Comparison of ENCODE assay signal across 25 cellular contexts in the genomic region with DNA sequence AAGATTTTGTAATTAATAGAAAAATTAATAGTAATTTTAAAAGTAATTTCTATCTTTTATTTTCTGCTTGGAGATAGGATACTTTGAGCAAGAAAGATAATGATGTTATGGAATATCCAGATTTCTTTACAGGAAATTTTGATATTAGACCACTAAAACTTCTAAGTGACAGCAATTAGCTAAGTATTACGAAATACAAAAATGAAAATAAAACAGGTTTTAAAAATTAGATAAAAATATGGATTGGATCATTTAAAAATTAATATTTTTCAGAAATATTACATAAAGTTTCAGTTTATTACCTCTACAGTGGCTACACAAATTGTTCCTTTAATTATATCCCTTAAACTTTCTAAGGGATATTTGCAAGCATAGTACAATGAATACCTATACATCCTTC.
"Had no signal": no experiment of that assay in that cellular context is flagged by ENCODE, and none has a peak within 500 bp of the region (broad histone marks: within the 10 kb centered on the region; RNA-seq: fewer than 3 reads in every experiment).

No MANE protein-coding gene starts in this region.

- H3K4me3 ChIP-seq: pancreas, prostate gland, right lobe of liver, sigmoid colon, stomach, thoracic aorta, thyroid gland, tibial nerve, upper lobe of right lung, uterus had no signal

- H3K4me1 ChIP-seq: prostate gland, right lobe of liver, upper lobe of right lung, uterus had no signal

- H3K27me3 ChIP-seq: neutrophil, pancreas, right lobe of liver, sigmoid colon, stomach, thyroid gland, tibial nerve, upper lobe of right lung, uterus had no signal

- ATAC-seq: naive thymus-derived CD8-positive, alpha-beta T cell; natural killer cell treated with Interleukin-12 subunit alpha and Interleukin-12 subunit beta and Interleukin-15 and Interleukin-18, amount 100 ng/mL, for 72 hours; pancreas; right cardiac atrium; right lobe of liver; stimulated activated effector memory CD8-positive, alpha-beta T cell treated with anti-CD3 and anti-CD28 coated beads, Interleukin-12 subunit alpha, Interleukin-12 subunit beta, amount 100 ng/mL, for 72 hours; stimulated activated naive B cell treated with anti-CD40 and anti-IgM and Interleukin-4, amounts not matched to agents 10 μg/mL and 1 μg/mL and 100 μg/mL, for 72 hours; upper lobe of right lung had no signal

- H3K36me3 ChIP-seq: neutrophil, pancreas, prostate gland, right lobe of liver, sigmoid colon, stomach, thoracic aorta, thyroid gland, tibial nerve, upper lobe of right lung, uterus had no signal

- FAIRE-seq: pancreas, small intestine had no signal

- H3K9me3 ChIP-seq: neutrophil, pancreas, prostate gland, right lobe of liver, sigmoid colon, stomach, thoracic aorta, thyroid gland, tibial nerve, upper lobe of right lung, uterus had no signal

- DNase-seq: naive thymus-derived CD8-positive, alpha-beta T cell; nephron progenitor cell; nucleus accumbens; pancreas; right cardiac atrium; right lobe of liver; sigmoid colon; small intestine; stimulated activated CD4-positive, alpha-beta T cell treated with anti-CD3 and anti-CD28 coated beads, Interleukin-15, amount 100 ng/mL, for 24 hours; stimulated activated CD4-positive, alpha-beta T cell treated with anti-CD3 and anti-CD28 coated beads, Interleukin-2, amount 100 ng/mL, for 24 hours; stimulated activated CD4-positive, alpha-beta T cell treated with anti-CD3 and anti-CD28 coated beads, Interleukin-2, amount 100 ng/mL, for 48 hours; stimulated activated CD4-positive, alpha-beta T cell treated with anti-CD3 and anti-CD28 coated beads, Interleukin-4, amount 100 ng/mL, for 24 hours; stimulated activated naive B cell treated with anti-CD40 and anti-IgM and Interleukin-4, amounts not matched to agents 10 μg/mL and 1 μg/mL and 100 μg/mL, for 72 hours; stimulated activated naive CD4-positive, alpha-beta T cell treated with Interleukin-2 at 50 U/mL for 16 hours; stomach; trophoblast cell; upper lobe of right lung; uterus had no signal

- H3K27ac ChIP-seq: neutrophil, pancreas, prostate gland, right lobe of liver, sigmoid colon, stomach, thoracic aorta, thyroid gland, tibial nerve, upper lobe of right lung, uterus had no signal
